Comparison of ENCODE assay signal across 8 cellular contexts in the genomic region with DNA sequence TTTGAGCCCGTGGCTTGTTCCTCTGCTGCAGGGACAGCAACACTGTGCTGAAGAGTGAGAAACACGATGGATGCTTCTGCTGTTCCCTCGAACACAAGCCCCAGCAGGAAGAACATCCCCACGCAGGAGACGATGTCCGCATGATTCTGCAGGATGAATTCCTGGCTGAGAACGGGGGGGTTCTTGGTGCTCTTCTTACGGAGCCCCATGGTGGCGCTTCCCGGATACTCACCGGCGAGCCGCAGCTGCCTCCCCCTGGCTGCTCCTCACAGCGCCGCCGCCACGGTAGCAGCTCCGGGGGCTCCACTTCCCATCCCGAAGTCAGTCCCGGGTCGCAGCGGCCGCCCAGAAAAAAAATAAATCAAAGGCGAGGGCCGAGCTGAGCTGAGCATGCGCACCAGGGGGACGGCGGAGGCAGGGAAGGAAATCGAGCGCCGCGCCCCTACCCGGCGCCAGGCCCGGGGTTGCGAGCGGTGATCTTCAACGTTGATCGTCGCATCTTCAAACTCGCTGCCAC. TPM values are rescaled to one million over a fixed set of nuclear protein-coding genes. Genes with fewer than 3 reads are reported as not detected.
DNase-seq lines count a peak whose midpoint lies in the region; ATAC-seq and TF ChIP-seq lines count a peak whose summit lies in the region.

Gene TRAM1L1 (minus strand): TSS at position 392 of the 517 bp plus-strand sequence. CDS start 183 bp downstream, at position 209.

- H3K4me3 Mint-ChIP-seq in activated CD4-positive, alpha-beta T cell treated with anti-CD3 and anti-CD28 coated beads, Interleukin-2, amount 10 ng/mL, durations not matched to agents 7 days and 5 days = peak within 1 kb of the TSS; percentile 56
- peak within 1 kb of the TSS; percentile 78 for H3K4me3 Mint-ChIP-seq in WTC11
- peak within 1 kb of the TSS in 9 of 10 donors; percentile 28 to 67 (median 45) for H3K4me3 Mint-ChIP-seq in naive thymus-derived CD4-positive, alpha-beta T cell

- H3K9me3 ChIP-seq in naive thymus-derived CD4-positive, alpha-beta T cell (ENCODE audit: control insufficient read depth in 2 of 3, low read length in 3 of 3) = no peaks in the 10 kb centered on the region

- no peak within 1 kb of the TSS for H3K27ac ChIP-seq in naive thymus-derived CD4-positive, alpha-beta T cell (ENCODE audit: low read depth, low read length)

- intact Hi-C loops in naive thymus-derived CD4-positive, alpha-beta T cell (cut with micrococcal nuclease) = no loop called here

- H3K27ac Mint-ChIP-seq in activated CD4-positive, alpha-beta T cell treated with anti-CD3 and anti-CD28 coated beads, Interleukin-2, amount 10 ng/mL, durations not matched to agents 7 days and 5 days = no peak within 1 kb of the TSS
- H3K27ac Mint-ChIP-seq in WTC11 = no peak within 1 kb of the TSS
- H3K27ac Mint-ChIP-seq in naive thymus-derived CD4-positive, alpha-beta T cell = no peak within 1 kb of the TSS

- no peaks in the 10 kb centered on the region for H3K36me3 Mint-ChIP-seq in activated CD4-positive, alpha-beta T cell treated with anti-CD3 and anti-CD28 coated beads, Interleukin-2, amount 10 ng/mL, durations not matched to agents 7 days and 5 days (ENCODE audit: low read depth)
- peaks cover 12% of the 10 kb centered on the region for H3K36me3 Mint-ChIP-seq in WTC11
- H3K36me3 Mint-ChIP-seq in naive thymus-derived CD4-positive, alpha-beta T cell = peaks cover 0 to 5% (median 0%) of the 10 kb centered on the region in 5 donors

- CTCF ChIA-PET in activated CD4-positive, alpha-beta T cell treated with anti-CD3 and anti-CD28 coated beads, Interleukin-2, amount 10 ng/mL, durations not matched to agents 7 days and 5 days (lab: Charles Lee) = no interaction called here
- CTCF ChIA-PET in WTC11 (lab: Charles Lee) = no interaction called here
- CTCF ChIA-PET in naive thymus-derived CD4-positive, alpha-beta T cell (lab: Charles Lee) = no interaction called here

- peak; percentile 6 for DNase-seq in activated CD4-positive, alpha-beta T cell treated with anti-CD3 and anti-CD28 coated beads, Interleukin-2, amount 10 ng/mL, durations not matched to agents 7 days and 5 days
- DNase-seq in activated CD4-positive, alpha-beta T cell treated with anti-CD3 and anti-CD28 coated beads for 1 hour = no peak
- DNase-seq in LNCaP clone FGC (ENCODE audit: low read depth) (no peak), WTC11 (ENCODE audit: low spot score) (peak; percentile 86), foreskin fibroblast (peak; percentile 45 to 81), GF-D8 (lab: John Stamatoyannopoulos, UW) (no peak), AML-193 (lab: John Stamatoyannopoulos, UW) (no peak)
- DNase-seq in naive thymus-derived CD4-positive, alpha-beta T cell = peak in 1 of 9 donors; percentile 28

- H3K4me1 Mint-ChIP-seq in activated CD4-positive, alpha-beta T cell treated with anti-CD3 and anti-CD28 coated beads, Interleukin-2, amount 10 ng/mL, durations not matched to agents 7 days and 5 days = no peaks in the 10 kb centered on the region
- peaks cover 19% of the 10 kb centered on the region for H3K4me1 Mint-ChIP-seq in WTC11
- H3K4me1 Mint-ChIP-seq in naive thymus-derived CD4-positive, alpha-beta T cell = peaks cover 0 to 9% (median 3%) of the 10 kb centered on the region in 7 donors

- no peaks in the 10 kb centered on the region for H3K36me3 ChIP-seq in naive thymus-derived CD4-positive, alpha-beta T cell (ENCODE audit: control insufficient read depth in 2 of 3, insufficient read depth in 3 of 3, low read length in 3 of 3)

- no peaks in the 10 kb centered on the region for H3K9me3 Mint-ChIP-seq in activated CD4-positive, alpha-beta T cell treated with anti-CD3 and anti-CD28 coated beads, Interleukin-2, amount 10 ng/mL, durations not matched to agents 7 days and 5 days
- H3K9me3 Mint-ChIP-seq in WTC11 = peaks cover 13% of the 10 kb centered on the region
- peaks cover 0 to 13% (median 6%) of the 10 kb centered on the region in 11 donors for H3K9me3 Mint-ChIP-seq in naive thymus-derived CD4-positive, alpha-beta T cell

- peaks cover 5% of the 10 kb centered on the region for H3K27me3 Mint-ChIP-seq in activated CD4-positive, alpha-beta T cell treated with anti-CD3 and anti-CD28 coated beads, Interleukin-2, amount 10 ng/mL, durations not matched to agents 7 days and 5 days
- no peaks in the 10 kb centered on the region for H3K27me3 Mint-ChIP-seq in WTC11 (ENCODE audit: low read depth)
- H3K27me3 Mint-ChIP-seq in naive thymus-derived CD4-positive, alpha-beta T cell = peaks cover 0 to 18% (median 14%) of the 10 kb centered on the region in 5 donors

- ATAC-seq in WTC11 = peak; percentile 97
- ATAC-seq in naive thymus-derived CD4-positive, alpha-beta T cell = no peak

- H3K4me3 ChIP-seq in LNCaP clone FGC (ENCODE audit: low read depth, low read length) (peak within 1 kb of the TSS; percentile 75), foreskin fibroblast (ENCODE audit: low read depth in 1 of 2, low read length in 2 of 2) (peak within 1 kb of the TSS; percentile 65 to 80)
- no peak within 1 kb of the TSS for H3K4me3 ChIP-seq in naive thymus-derived CD4-positive, alpha-beta T cell (ENCODE audit: low read length)

- no peaks in the 10 kb centered on the region for H3K27me3 ChIP-seq in naive thymus-derived CD4-positive, alpha-beta T cell (ENCODE audit: control insufficient read depth in 2 of 2, insufficient read depth in 2 of 2, low read length in 2 of 2)

- peak; percentile 18; the same call in 1 of the 2 replicates for TF ChIP-seq CTCF in LNCaP clone FGC (IDR thresholded peaks at IDR 0.05; ENCODE audit: control insufficient read depth, extremely low read depth, insufficient read depth)
- TF ChIP-seq CTCF in WTC11 (IDR thresholded peaks at IDR 0.05) = no peak
- peak; percentile 10 for TF ChIP-seq CTCF in foreskin fibroblast (IDR thresholded peaks at IDR 0.05; ENCODE audit: low read depth, low read length)

- POLR2A ChIA-PET in activated CD4-positive, alpha-beta T cell treated with anti-CD3 and anti-CD28 coated beads, Interleukin-2, amount 10 ng/mL, durations not matched to agents 7 days and 5 days (lab: Charles Lee) = no interaction called here
- POLR2A ChIA-PET in WTC11 (lab: Charles Lee) = no interaction called here
- POLR2A ChIA-PET in naive thymus-derived CD4-positive, alpha-beta T cell (lab: Charles Lee) = no interaction called here

- no peaks in the 10 kb centered on the region for H3K4me1 ChIP-seq in naive thymus-derived CD4-positive, alpha-beta T cell (ENCODE audit: control insufficient read depth in 2 of 2, insufficient read depth in 2 of 2, low read length in 2 of 2)

TF ChIP-seq in WTC11, 78 proteins besides CTCF, POLR2A, EP300 and RAD21 (continues in another document):
- TF ChIP-seq GRHL2 (CRISPR knock-in tag; IDR thresholded peaks at IDR 0.05; ENCODE audit: insufficient replicate concordance, severe bottlenecking) (no peak), ZNF532 (CRISPR knock-in tag; IDR thresholded peaks at IDR 0.05; ENCODE audit: borderline replicate concordance) (no peak), ATF3 (CRISPR knock-in tag; conservative IDR thresholded peaks at IDR 0.05) (no peak), FOXP1 (CRISPR knock-in tag; IDR thresholded peaks at IDR 0.05; ENCODE audit: borderline replicate concordance) (peak; percentile 73; the same call in 1 of the 2 replicates), TEAD1 (CRISPR knock-in tag; IDR thresholded peaks at IDR 0.05) (no peak), ZNF423 (CRISPR knock-in tag; IDR thresholded peaks at IDR 0.05) (peak; percentile 83), CREB1 (CRISPR knock-in tag; IDR thresholded peaks at IDR 0.05) (no peak), CREM (CRISPR knock-in tag; IDR thresholded peaks at IDR 0.05) (no peak), JUN (CRISPR knock-in tag; IDR thresholded peaks at IDR 0.05) (no peak)
- TF ChIP-seq, protein P1, sequence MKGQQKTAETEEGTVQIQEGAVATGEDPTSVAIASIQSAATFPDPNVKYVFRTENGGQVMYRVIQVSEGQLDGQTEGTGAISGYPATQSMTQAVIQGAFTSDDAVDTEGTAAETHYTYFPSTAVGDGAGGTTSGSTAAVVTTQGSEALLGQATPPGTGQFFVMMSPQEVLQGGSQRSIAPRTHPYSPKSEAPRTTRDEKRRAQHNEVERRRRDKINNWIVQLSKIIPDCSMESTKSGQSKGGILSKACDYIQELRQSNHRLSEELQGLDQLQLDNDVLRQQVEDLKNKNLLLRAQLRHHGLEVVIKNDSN (CRISPR knock-in tag; IDR thresholded peaks at IDR 0.05) = no peak

RNA-seq across cellular contexts. Expression of gene TRAM1L1, which starts in this region (rescaled TPM):
- not detected for total RNA-seq in activated CD4-positive, alpha-beta T cell treated with anti-CD3 and anti-CD28 coated beads, Interleukin-2, amount 10 ng/mL, durations not matched to agents 7 days and 5 days
- 2.0 to 2.5 TPM (median 2.3 TPM) in 3 replicates for total RNA-seq in WTC11 (2021)
- not detected for total RNA-seq in naive thymus-derived CD4-positive, alpha-beta T cell
- polyA plus RNA-seq in naive thymus-derived CD4-positive, alpha-beta T cell = not detected

Comparison
In these comparisons a context has a peak if more than half of its experiments do, and no peak if none do; other contexts are left out.
1. Peak in DNase-seq in activated CD4-positive, alpha-beta T cell treated with anti-CD3 and anti-CD28 coated beads, Interleukin-2, amount 10 ng/mL, durations not matched to agents 7 days and 5 days; RNA of the gene not detected or under 1 TPM.
2. DNase-seq: peak in WTC11 (single experiment) and foreskin fibroblast (2 of 2); none in activated CD4-positive, alpha-beta T cell treated with anti-CD3 and anti-CD28 coated beads for 1 hour (single experiment), LNCaP clone FGC (single experiment), GF-D8 (single experiment) and AML-193 (0 of 2).
3. Peak in every context shown above with its lines, with median percentiles within 50 percentile points of each other: H3K4me3 Mint-ChIP-seq.